Comparison of ENCODE assay signal across 8 cellular contexts in genomic region chr14:39231751-39232553, GRCh38. TPM values are rescaled to one million over a fixed set of nuclear protein-coding genes. Genes with fewer than 3 reads are reported as not detected.
A peak's percentile ranks its signal among the peaks of the same experiment; 100 is the strongest.
DNase-seq lines count a peak whose midpoint lies in the region; ATAC-seq and TF ChIP-seq lines count a peak whose summit lies in the region.
"Not testable (repeated sequence)": the region's sequence is repeated elsewhere in the genome, so short reads cannot be mapped to it uniquely, and the experiment has no call there.

No MANE protein-coding gene starts in this region.

- H3K27ac Mint-ChIP-seq in activated naive CD4-positive, alpha-beta T cell treated with anti-CD3 and anti-CD28 coated beads, Interleukin-2, amount 50 U/mL, for 24 hours: peak overlapping the region; percentile 31

- not testable (repeated sequence) for H3K36me3 ChIP-seq in left ventricle myocardium inferior

- not testable (repeated sequence) for H3K4me1 ChIP-seq in left ventricle myocardium inferior

- ATAC-seq in GM19023 (IDR thresholded peaks at IDR 0.05; ENCODE audit: unreplicated experiment) (peak; percentile 88), HG02623 (IDR thresholded peaks at IDR 0.05; ENCODE audit: unreplicated experiment) (peak; percentile 82)

- H3K9me3 ChIP-seq in left ventricle myocardium inferior (replicated peaks): not testable (repeated sequence)

- peaks cover 46% of the 10 kb centered on the region for H3K4me1 Mint-ChIP-seq in activated naive CD4-positive, alpha-beta T cell treated with anti-CD3 and anti-CD28 coated beads, Interleukin-2, amount 50 U/mL, for 24 hours

- H3K27ac ChIP-seq in left ventricle myocardium inferior (replicated peaks): not testable (repeated sequence)

- H3K36me3 Mint-ChIP-seq in activated naive CD4-positive, alpha-beta T cell treated with anti-CD3 and anti-CD28 coated beads, Interleukin-2, amount 50 U/mL, for 24 hours: not testable (repeated sequence)

- peak; percentile 49 for TF ChIP-seq CTCF in left ventricle myocardium inferior (IDR thresholded peaks at IDR 0.05; ENCODE audit: borderline replicate concordance)

- intact Hi-C loops in left ventricle myocardium inferior (cut with micrococcal nuclease): not testable (repeated sequence)

- H3K27me3 ChIP-seq in left ventricle myocardium inferior (ENCODE audit: low read depth): not testable (repeated sequence)

- not testable (repeated sequence) for H3K4me3 ChIP-seq in left ventricle myocardium inferior

- H3K9me3 Mint-ChIP-seq in activated naive CD4-positive, alpha-beta T cell treated with anti-CD3 and anti-CD28 coated beads, Interleukin-2, amount 50 U/mL, for 24 hours: not testable (repeated sequence)

- DNase-seq in COLO668 (lab: John Stamatoyannopoulos, UW; ENCODE audit: unreplicated experiment) (peak; percentile 20), KG1 (lab: John Stamatoyannopoulos, UW) (peak; percentile 21), RPMI8226 (peak; percentile 39), renal cortical epithelial cell (ENCODE audit: low read depth) (peak; percentile 63)
- not testable (repeated sequence) for DNase-seq in left ventricle myocardium inferior

- not testable (repeated sequence) for H3K4me3 Mint-ChIP-seq in activated naive CD4-positive, alpha-beta T cell treated with anti-CD3 and anti-CD28 coated beads, Interleukin-2, amount 50 U/mL, for 24 hours

- not testable (repeated sequence) for H3K27me3 Mint-ChIP-seq in activated naive CD4-positive, alpha-beta T cell treated with anti-CD3 and anti-CD28 coated beads, Interleukin-2, amount 50 U/mL, for 24 hours

RNA-seq across cellular contexts. Expression of gene MIA2, which starts 1.8 kb away (rescaled TPM):
- total RNA-seq in left ventricle myocardium inferior (24.7 TPM), renal cortical epithelial cell (41.8 and 81.8 TPM in 2 replicates)

RNA-seq across cellular contexts. Expression of gene PNN, which starts 56.9 kb away (rescaled TPM):
- total RNA-seq in left ventricle myocardium inferior: 30.1 TPM
- total RNA-seq in renal cortical epithelial cell: 17.2 and 43.2 TPM in 2 replicates
